In the genomic region with DNA sequence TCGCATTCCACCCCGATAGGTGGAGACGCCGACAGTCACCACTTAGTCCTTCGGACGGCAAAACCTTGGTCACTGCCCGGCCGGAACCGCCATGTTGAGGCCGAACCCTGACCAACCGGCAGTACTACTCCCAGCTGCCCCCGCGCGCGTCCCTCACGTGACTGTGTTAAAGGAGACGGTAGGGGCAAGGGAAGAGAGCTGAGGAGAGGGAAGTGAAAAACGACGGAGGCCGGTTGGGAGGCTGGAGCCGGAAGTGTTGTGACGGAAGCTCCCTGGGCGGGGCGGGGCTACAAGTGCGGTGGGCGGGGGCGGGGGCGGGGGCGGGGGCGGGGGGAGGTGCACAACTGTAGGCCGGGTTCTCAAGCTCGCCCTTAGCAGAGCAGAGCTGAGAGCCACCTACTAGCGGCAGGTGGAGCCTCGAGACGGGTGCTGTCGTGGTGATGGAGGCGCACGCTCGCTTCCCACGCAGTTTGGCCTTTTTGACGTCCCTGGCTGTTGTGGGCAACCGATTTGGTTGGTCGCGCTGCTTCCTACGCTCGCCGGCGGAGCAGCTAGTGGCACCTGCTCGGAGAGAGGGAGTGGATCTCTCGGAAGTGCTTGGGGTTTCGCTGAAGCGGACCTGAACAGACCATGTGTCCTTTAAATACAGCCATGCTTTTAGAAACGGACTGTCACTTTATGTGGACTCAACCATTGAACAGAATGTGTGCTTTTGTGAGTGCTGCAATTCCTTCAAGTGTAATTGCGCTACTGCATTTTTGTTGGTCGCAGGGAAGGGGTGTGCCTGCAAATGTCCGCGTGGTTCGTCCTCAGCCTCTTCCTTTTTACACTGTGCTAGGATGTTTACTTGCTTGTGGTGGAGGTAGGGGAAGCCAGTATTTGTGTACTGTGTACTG, we compare ENCODE assay signal across 8 cellular contexts. TPM values are rescaled to one million over a fixed set of nuclear protein-coding genes. Genes with fewer than 3 reads are reported as not detected.
A peak's percentile ranks its signal among the peaks of the same experiment; 100 is the strongest.
DNase-seq lines count a peak whose midpoint lies in the region; ATAC-seq and TF ChIP-seq lines count a peak whose summit lies in the region.

A gene with protein sequence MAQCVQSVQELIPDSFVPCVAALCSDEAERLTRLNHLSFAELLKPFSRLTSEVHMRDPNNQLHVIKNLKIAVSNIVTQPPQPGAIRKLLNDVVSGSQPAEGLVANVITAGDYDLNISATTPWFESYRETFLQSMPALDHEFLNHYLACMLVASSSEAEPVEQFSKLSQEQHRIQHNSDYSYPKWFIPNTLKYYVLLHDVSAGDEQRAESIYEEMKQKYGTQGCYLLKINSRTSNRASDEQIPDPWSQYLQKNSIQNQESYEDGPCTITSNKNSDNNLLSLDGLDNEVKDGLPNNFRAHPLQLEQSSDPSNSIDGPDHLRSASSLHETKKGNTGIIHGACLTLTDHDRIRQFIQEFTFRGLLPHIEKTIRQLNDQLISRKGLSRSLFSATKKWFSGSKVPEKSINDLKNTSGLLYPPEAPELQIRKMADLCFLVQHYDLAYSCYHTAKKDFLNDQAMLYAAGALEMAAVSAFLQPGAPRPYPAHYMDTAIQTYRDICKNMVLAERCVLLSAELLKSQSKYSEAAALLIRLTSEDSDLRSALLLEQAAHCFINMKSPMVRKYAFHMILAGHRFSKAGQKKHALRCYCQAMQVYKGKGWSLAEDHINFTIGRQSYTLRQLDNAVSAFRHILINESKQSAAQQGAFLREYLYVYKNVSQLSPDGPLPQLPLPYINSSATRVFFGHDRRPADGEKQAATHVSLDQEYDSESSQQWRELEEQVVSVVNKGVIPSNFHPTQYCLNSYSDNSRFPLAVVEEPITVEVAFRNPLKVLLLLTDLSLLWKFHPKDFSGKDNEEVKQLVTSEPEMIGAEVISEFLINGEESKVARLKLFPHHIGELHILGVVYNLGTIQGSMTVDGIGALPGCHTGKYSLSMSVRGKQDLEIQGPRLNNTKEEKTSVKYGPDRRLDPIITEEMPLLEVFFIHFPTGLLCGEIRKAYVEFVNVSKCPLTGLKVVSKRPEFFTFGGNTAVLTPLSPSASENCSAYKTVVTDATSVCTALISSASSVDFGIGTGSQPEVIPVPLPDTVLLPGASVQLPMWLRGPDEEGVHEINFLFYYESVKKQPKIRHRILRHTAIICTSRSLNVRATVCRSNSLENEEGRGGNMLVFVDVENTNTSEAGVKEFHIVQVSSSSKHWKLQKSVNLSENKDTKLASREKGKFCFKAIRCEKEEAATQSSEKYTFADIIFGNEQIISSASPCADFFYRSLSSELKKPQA (N-terminal part only) (minus strand): TSS at position 130 of the 896 bp plus-strand sequence. CDS start 364 bp downstream, outside the sequence.

- ATAC-seq in HG02870 (IDR thresholded peaks at IDR 0.05; ENCODE audit: unreplicated experiment): peak; percentile 81

- H3K27me3 ChIP-seq in left ventricle myocardium inferior (ENCODE audit: low read depth): no peaks in the 10 kb centered on the region
- H3K27me3 ChIP-seq in prostate gland (replicated peaks; ENCODE audit: insufficient read depth): no peaks in the 10 kb centered on the region

- under 1% methylated on average over 57 of the region's 58 CpGs for WGBS in prostate gland
- under 1% methylated on average over 58 of the region's 58 CpGs for WGBS in urinary bladder

- TF ChIP-seq POLR2A in prostate gland (IDR thresholded peaks at IDR 0.05): peak; percentile 48

- H3K27ac ChIP-seq in left ventricle myocardium inferior (replicated peaks): peak within 1 kb of the TSS; percentile 96
- H3K27ac ChIP-seq in prostate gland: peak within 1 kb of the TSS; percentile 83 to 91
- H3K27ac ChIP-seq in urinary bladder (ENCODE audit: low read depth): peak within 1 kb of the TSS; percentile 68

- DNase-seq in GM13976 (ENCODE audit: low spot score) (peak; percentile 96), NCI-H146 treated with DMSO at 0.1 percent for 48 hours (lab: John Stamatoyannopoulos, UW; ENCODE audit: unreplicated experiment) (peak; percentile 100), amniotic stem cell (lab: John Stamatoyannopoulos, UW) (peak; percentile 97), left ventricle myocardium inferior (peak; percentile 98), prostate gland (ENCODE audit: low spot score) (peak; percentile 99)

- in situ Hi-C loops in GM13976 (cut with MboI; ENCODE audit: low sequenced_read_pairs, unreplicated experiment): no loop called here

- TF ChIP-seq CTCF in GM13976 (IDR thresholded peaks at IDR 0.05; ENCODE audit: borderline replicate concordance, control extremely low read depth, extremely low read depth, insufficient read depth, missing control alignments) (peak; percentile 15), left ventricle myocardium inferior (IDR thresholded peaks at IDR 0.05; ENCODE audit: borderline replicate concordance) (no peak), prostate gland (IDR thresholded peaks at IDR 0.05) (peak in 1 of 4 experiments; percentile 10)

- H3K4me3 ChIP-seq in left ventricle myocardium inferior (peak within 1 kb of the TSS; percentile 95), prostate gland (peak within 1 kb of the TSS; percentile 76 to 89), urinary bladder (ENCODE audit: low read depth, low read length) (peak within 1 kb of the TSS; percentile 81)

- H3K4me1 ChIP-seq in left ventricle myocardium inferior: peaks cover 52% of the 10 kb centered on the region
- peaks cover 3% of the 10 kb centered on the region for H3K4me1 ChIP-seq in prostate gland (replicated peaks)
- H3K4me1 ChIP-seq in urinary bladder (ENCODE audit: insufficient read depth): peaks cover 1% of the 10 kb centered on the region

- intact Hi-C loops in T-helper 1 cell treated with Interleukin-12 subunit alpha and Interleukin-12 subunit beta and Interleukin-4 antibody, amounts not matched to agents 30 ng/mL and 1 ng/mL, for 36 hours (cut with micrococcal nuclease): loop anchor here (1.0 to 5.0 kb wide), 9 partner anchors 9 to 256 kb away; partner anchors contain the start of gene RNF125
- intact Hi-C loops in left ventricle myocardium inferior (cut with micrococcal nuclease) (no loop called here), prostate gland (cut with DNase I) (loop anchor here (5.0 kb wide), 1 partner anchor 149 kb away; the partner anchor contains the start of gene RNF138)

- H3K9me3 ChIP-seq in left ventricle myocardium inferior (replicated peaks) (no peaks in the 10 kb centered on the region), prostate gland (no peaks in the 10 kb centered on the region)

- H3K36me3 ChIP-seq in left ventricle myocardium inferior: no peaks in the 10 kb centered on the region
- no peaks in the 10 kb centered on the region for H3K36me3 ChIP-seq in prostate gland
- no peaks in the 10 kb centered on the region for H3K36me3 ChIP-seq in urinary bladder (ENCODE audit: insufficient read depth)

RNA-seq across cellular contexts. Expression of the gene that starts here (rescaled TPM):
- total RNA-seq in T-helper 1 cell treated with Interleukin-12 subunit alpha and Interleukin-12 subunit beta and Interleukin-4 antibody, amounts not matched to agents 30 ng/mL and 1 ng/mL, for 36 hours: 40.6 and 48.4 TPM in 2 replicates
- total RNA-seq in left ventricle myocardium inferior: 34.6 TPM
- total RNA-seq in prostate gland: 10 to 100 TPM; 27.0 to 45.4 TPM
- 119 TPM for total RNA-seq in urinary bladder
- polyA plus RNA-seq in urinary bladder: 18.2 TPM

Comparison
In these comparisons a context has a peak if more than half of its experiments do, and no peak if none do; other contexts are left out.
1. Peak in every context shown above with its lines: DNase-seq, ATAC-seq, H3K4me3 ChIP-seq and H3K27ac ChIP-seq.